In the genomic region with DNA sequence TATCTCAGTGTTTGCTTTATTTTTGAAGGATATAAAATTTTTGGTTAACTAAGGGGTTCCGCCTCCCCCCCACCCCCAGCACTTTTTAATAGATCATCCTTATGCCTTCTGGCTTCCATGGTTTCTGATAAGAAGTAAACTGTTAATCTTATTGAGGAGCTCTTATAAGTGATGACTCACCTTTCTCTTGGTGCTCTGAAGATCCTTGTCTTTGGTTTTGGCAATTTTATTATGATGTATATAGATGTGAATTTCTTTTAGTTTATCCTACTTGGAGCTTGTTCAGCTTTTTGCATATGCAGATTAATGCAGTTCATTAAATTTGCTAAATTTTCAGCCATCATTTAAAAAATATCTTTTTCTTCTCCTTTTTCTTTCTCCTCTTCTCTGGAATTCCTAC, we compare ENCODE assay signal across 29 cellular contexts.
"Had no signal": no experiment of that assay in that cellular context is flagged by ENCODE, and none has a peak within 500 bp of the region (broad histone marks: within the 10 kb centered on the region; RNA-seq: fewer than 3 reads in every experiment).

No MANE protein-coding gene starts in this region.

- H3K4me2 ChIP-seq: PC-9 had no signal

- H2AFZ ChIP-seq: PC-9 had no signal

- H3K27me3 ChIP-seq: MG63 had no signal

- H3K4me3 ChIP-seq: MG63, PC-9 had no signal

- H3K36me3 ChIP-seq: MG63 had no signal

- DNase-seq: activated CD4-positive, alpha-beta T cell treated with anti-CD3 and anti-CD28 coated beads, Interleukin-2, amount 10 ng/mL, durations not matched to agents 24 days and 14 days; activated CD4-positive, alpha-beta T cell treated with anti-CD3 and anti-CD28 coated beads, Interleukin-2, amount 50 U/mL, for 4 hours; activated CD8-positive, alpha-beta T cell treated with anti-CD3 and anti-CD28 coated beads for 36 hours; activated effector memory CD4-positive, alpha-beta T cell treated with anti-CD3 and anti-CD28 coated beads, Interleukin-2, amount 50 U/mL, for 16 hours; activated naive CD4-positive, alpha-beta T cell; activated naive CD8-positive, alpha-beta T cell treated with anti-CD3 and anti-CD28 coated beads, Interleukin-2, amount 10 ng/mL, durations not matched to agents 7 days and 5 days; activated T-cell treated with anti-CD3 and anti-CD28 coated beads, Interleukin-2, amount 50 U/mL, for 1 hour; activated T-cell treated with anti-CD3 and anti-CD28 coated beads, Interleukin-2, amount 50 U/mL, for 72 hours; caudate nucleus; Karpas-422; MG63; NCI-H1048; NCI-H1436 treated with DMSO at 0.1 percent for 48 hours; NCI-H1694 treated with DMSO at 0.1 percent for 48 hours; NCI-H2029; NCI-H510A; NCI-H526; NCI-H748 treated with DMSO at 0.1 percent for 48 hours; NK-92 treated with Interleukin-12 subunit alpha and Interleukin-12 subunit beta, amount 100 ng/mL, for 24 hours; PC-9; SIG-M5; SW 1271; T-helper 1 cell; T-helper 2 cell; T-helper 9 cell had no signal

- ATAC-seq: activated CD8-positive, alpha-beta T cell treated with anti-CD3 and anti-CD28 coated beads for 36 hours; activated T-cell treated with anti-CD3 and anti-CD28 coated beads, Interleukin-2, amount 50 U/mL, for 72 hours; activated T-helper 17 cell treated with anti-CD3 and anti-CD28 coated beads, Interleukin-2, amount 50 U/mL, for 72 hours; Right ventricle myocardium inferior; SK-N-SH treated with all-trans-retinoic acid at 6 μM for 48 hours had no signal

- H3K27ac ChIP-seq: PC-9, RWPE1 had no signal
